Comparison of ENCODE assay signal across 20 cellular contexts in genomic region chr7:67854784-67855183, GRCh38.
"Had no signal": no experiment of that assay in that cellular context is flagged by ENCODE, and none has a peak within 500 bp of the region (broad histone marks: within the 10 kb centered on the region; RNA-seq: fewer than 3 reads in every experiment).

No MANE protein-coding gene starts in this region.

- H3K27ac ChIP-seq: stomach, suprapubic skin, tibial nerve, WERI-Rb-1 had no signal

- H3K9me3 ChIP-seq: suprapubic skin, tibial nerve had no signal

- H3K27me3 ChIP-seq: tibial nerve had no signal

- H3K4me3 ChIP-seq: stomach, suprapubic skin, tibial nerve had no signal

- FAIRE-seq: urothelium cell line had no signal

- H3K36me3 ChIP-seq: stomach, suprapubic skin, tibial nerve, WERI-Rb-1 had no signal

- DNase-seq: activated CD4-positive, alpha-beta T cell treated with anti-CD3 and anti-CD28 coated beads, Interleukin-2, amount 50 U/mL, for 1 hour; activated CD4-positive, CD25-positive, alpha-beta regulatory T cell treated with anti-CD3 and anti-CD28 coated beads, Interleukin-2, amount 50 U/mL, for 72 hours; activated CD8-positive, alpha-beta T cell treated with anti-CD3 and anti-CD28 coated beads, Interleukin-2, amount 10 ng/mL, durations not matched to agents 7 days and 5 days; activated T-cell treated with anti-CD3 and anti-CD28 coated beads, Interleukin-2, amount 50 U/mL, for 1 hour; aorta; effector CD4-positive, alpha-beta T cell; erythroblast; foreskin melanocyte; immature natural killer cell; left ventricle myocardium superior; stimulated activated CD4-positive, alpha-beta T cell treated with anti-CD3 and anti-CD28 coated beads, Interleukin-12 subunit alpha, Interleukin-12 subunit beta, amount 100 ng/mL, for 4 hours; stomach; T-helper 2 cell had no signal

- ATAC-seq: activated CD8-positive, alpha-beta T cell treated with anti-CD3 and anti-CD28 coated beads, Interleukin-2, amount 10 ng/mL, durations not matched to agents 7 days and 5 days; activated naive CD4-positive, alpha-beta T cell treated with anti-CD3 and anti-CD28 coated beads, Interleukin-2, amount 50 U/mL, for 72 hours; activated T-helper 17 cell treated with anti-CD3 and anti-CD28 coated beads, Interleukin-2, amount 50 U/mL, for 72 hours; left ventricle myocardium superior; stimulated activated effector memory CD8-positive, alpha-beta T cell treated with anti-CD3 and anti-CD28 coated beads, Interleukin-12 subunit alpha, Interleukin-12 subunit beta, amount 100 ng/mL, for 72 hours had no signal

- H3K4me1 ChIP-seq: stomach, suprapubic skin, tibial nerve had no signal
